ENCODE assay signal across 17 cellular contexts in the genomic region with DNA sequence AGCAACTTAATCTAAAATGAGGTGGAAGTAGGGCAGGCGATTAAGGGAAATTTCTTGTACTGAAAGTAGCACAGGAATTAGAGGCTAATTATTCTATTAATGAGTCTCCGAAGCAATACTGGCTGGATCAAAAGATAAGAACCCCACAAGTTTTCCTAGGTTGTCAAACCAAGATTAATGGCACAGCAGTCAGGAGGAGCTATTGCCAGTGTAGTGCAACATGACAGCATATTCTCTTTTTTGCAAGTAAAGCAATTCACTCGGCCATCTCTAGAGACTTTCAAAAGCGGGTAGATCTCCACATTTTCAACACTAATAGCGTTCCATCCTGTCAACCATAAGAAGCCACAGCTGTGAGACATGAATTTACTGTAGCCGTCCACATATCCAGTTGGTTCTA.
"Had no signal": no experiment of that assay in that cellular context is flagged by ENCODE, and none has a peak within 500 bp of the region (broad histone marks: within the 10 kb centered on the region; RNA-seq: fewer than 3 reads in every experiment).

No MANE protein-coding gene starts in this region.

- H3K4me3 ChIP-seq: dorsolateral prefrontal cortex, left lung, lung, psoas muscle, sigmoid colon, skin epidermis, stomach, thoracic aorta, transverse colon had no signal

- H3K36me3 ChIP-seq: sigmoid colon, thoracic aorta, transverse colon had no signal

- H3K27ac ChIP-seq: left lung, neutrophil, psoas muscle, sigmoid colon, skin epidermis, stomach, thoracic aorta, transverse colon had no signal

- H3K4me1 ChIP-seq: left lung, psoas muscle, stomach had no signal

- H3K27me3 ChIP-seq: dorsolateral prefrontal cortex, left lung, neutrophil, sigmoid colon, stomach, transverse colon had no signal

- H3K9me3 ChIP-seq: left lung, neutrophil, psoas muscle, sigmoid colon, thoracic aorta, transverse colon had no signal

- H3K4me1 Mint-ChIP-seq: naive thymus-derived CD4-positive, alpha-beta T cell had no signal

- ATAC-seq: left lung; naive thymus-derived CD4-positive, alpha-beta T cell; psoas muscle had no signal

- H3K4me3 Mint-ChIP-seq: naive thymus-derived CD4-positive, alpha-beta T cell had no signal

- H3K27ac Mint-ChIP-seq: naive thymus-derived CD4-positive, alpha-beta T cell had no signal

- DNase-seq: cortex of kidney; dorsolateral prefrontal cortex; effector CD8-positive, alpha-beta T cell; islet precursor cell; left lung; naive thymus-derived CD4-positive, alpha-beta T cell; psoas muscle; sigmoid colon; stimulated activated CD4-positive, alpha-beta T cell treated with anti-CD3 and anti-CD28 coated beads, Interleukin-12 subunit alpha, Interleukin-12 subunit beta, amount 100 ng/mL, for 4 hours; stimulated activated naive CD4-positive, alpha-beta T cell; stomach; substantia nigra; transverse colon had no signal
